ENCODE assay signal across 25 cellular contexts in genomic region chr2:128621074-128621473, GRCh38.
"Had no signal": no experiment of that assay in that cellular context is flagged by ENCODE, and none has a peak within 500 bp of the region (broad histone marks: within the 10 kb centered on the region; RNA-seq: fewer than 3 reads in every experiment).

No MANE protein-coding gene starts in this region.

- H3K27me3 Mint-ChIP-seq: stimulated activated naive B cell treated with anti-CD40 and anti-IgM and Interleukin-4, amounts not matched to agents 10 μg/mL and 1 μg/mL and 100 μg/mL, for 72 hours had no signal

- H3K9me3 Mint-ChIP-seq: nephron progenitor cell; stimulated activated naive B cell treated with anti-CD40 and anti-IgM and Interleukin-4, amounts not matched to agents 10 μg/mL and 1 μg/mL and 100 μg/mL, for 72 hours had no signal

- H2AFZ ChIP-seq: hepatocyte had no signal

- H3K27ac Mint-ChIP-seq: nephron progenitor cell; stimulated activated naive B cell treated with anti-CD40 and anti-IgM and Interleukin-4, amounts not matched to agents 10 μg/mL and 1 μg/mL and 100 μg/mL, for 72 hours had no signal

- H3K4me3 ChIP-seq: heart right ventricle, hepatocyte, lower lobe of right lung, pancreas, prostate gland, skin epidermis, stomach, testis, thyroid gland, transverse colon, upper lobe of left lung had no signal

- H3K27me3 ChIP-seq: hepatocyte, pancreas, stomach, testis, thyroid gland, transverse colon, upper lobe of left lung had no signal

- ATAC-seq: heart right ventricle; lower lobe of right lung; naive thymus-derived CD8-positive, alpha-beta T cell; pancreas; right cardiac atrium; sciatic nerve; stimulated activated naive B cell treated with anti-CD40 and anti-IgM and Interleukin-4, amounts not matched to agents 10 μg/mL and 1 μg/mL and 100 μg/mL, for 72 hours; stimulated activated naive CD8-positive, alpha-beta T cell treated with anti-CD3 and anti-CD28 coated beads, Interleukin-15, Interleukin-2, amounts not matched to agents 100 U/mL and 50 U/mL, for 24 hours had no signal

- H3K9me3 ChIP-seq: heart right ventricle, lower lobe of right lung, pancreas, prostate gland, stomach, testis, thyroid gland, transverse colon, upper lobe of left lung had no signal

- H3K4me2 ChIP-seq: hepatocyte had no signal

- H3K36me3 Mint-ChIP-seq: naive thymus-derived CD8-positive, alpha-beta T cell; stimulated activated naive B cell treated with anti-CD40 and anti-IgM and Interleukin-4, amounts not matched to agents 10 μg/mL and 1 μg/mL and 100 μg/mL, for 72 hours had no signal

- H3K4me1 ChIP-seq: lower lobe of right lung, pancreas, prostate gland, thyroid gland had no signal

- H3K27ac ChIP-seq: hepatocyte, lower lobe of right lung, pancreas, prostate gland, skin epidermis, stomach, testis, thyroid gland, transverse colon, upper lobe of left lung had no signal

- H3K4me3 Mint-ChIP-seq: naive thymus-derived CD8-positive, alpha-beta T cell; nephron progenitor cell; stimulated activated naive B cell treated with anti-CD40 and anti-IgM and Interleukin-4, amounts not matched to agents 10 μg/mL and 1 μg/mL and 100 μg/mL, for 72 hours had no signal

- H3K36me3 ChIP-seq: heart right ventricle, lower lobe of right lung, pancreas, prostate gland, stomach, thyroid gland, transverse colon, upper lobe of left lung had no signal

- H3K79me2 ChIP-seq: hepatocyte had no signal

- DNase-seq: heart right ventricle; islet precursor cell; mammary epithelial cell; mesenchymal stem cell; nephron progenitor cell; retina; stimulated activated CD4-positive, alpha-beta T cell treated with anti-CD3 and anti-CD28 coated beads, Interleukin-12 subunit alpha, Interleukin-12 subunit beta, amount 100 ng/mL, for 4 hours; stimulated activated CD4-positive, alpha-beta T cell treated with anti-CD3 and anti-CD28 coated beads, Interleukin-15, amount 100 ng/mL, for 24 hours; stimulated activated CD4-positive, alpha-beta T cell treated with anti-CD3 and anti-CD28 coated beads, Interleukin-2, amount 100 ng/mL, for 24 hours; stimulated activated CD4-positive, alpha-beta T cell treated with anti-CD3 and anti-CD28 coated beads, Interleukin-4, amount 100 ng/mL, for 1 hour; stimulated activated naive B cell treated with anti-CD40 and anti-IgM and Interleukin-4, amounts not matched to agents 10 μg/mL and 1 μg/mL and 100 μg/mL, for 72 hours; stimulated activated naive CD8-positive, alpha-beta T cell treated with anti-CD3 and anti-CD28 coated beads, Interleukin-15, Interleukin-2, amounts not matched to agents 100 U/mL and 50 U/mL, for 24 hours; stomach; testis; thyroid gland; transverse colon; upper lobe of left lung had no signal
